In the genomic region with DNA sequence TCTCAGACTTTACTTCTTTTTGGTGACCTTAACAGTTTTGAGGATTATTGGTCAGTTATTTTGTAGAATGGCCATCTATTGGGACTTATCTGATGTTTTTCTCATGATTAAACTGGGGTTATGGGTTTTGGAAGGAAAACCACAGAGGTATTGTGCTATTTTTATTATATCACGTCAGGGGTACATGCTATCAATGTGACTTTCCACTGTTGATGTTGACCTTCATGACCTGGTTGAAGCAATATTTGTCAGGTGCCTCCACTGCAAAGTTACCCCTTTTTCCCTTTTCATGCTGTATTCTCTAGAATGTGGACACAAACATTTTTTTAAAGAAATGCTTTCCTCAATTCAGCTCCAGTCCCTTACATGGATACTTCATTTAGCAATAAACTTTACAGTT, we compare ENCODE assay signal across 4 cellular contexts.
TF ChIP-seq lines count a peak whose summit lies in the region.

No MANE protein-coding gene starts in this region.

TF ChIP-seq in SK-N-SH, 30 proteins besides CTCF, POLR2A, EP300 and RAD21 (continued from another document):
- no peak for TF ChIP-seq SMC3 (IDR thresholded peaks at IDR 0.05; ENCODE audit: low read depth, low read length)
- TF ChIP-seq ELF1 (IDR thresholded peaks at IDR 0.05) = no peak
- TF ChIP-seq JUND (IDR thresholded peaks at IDR 0.05) = no peak
- TF ChIP-seq YY1 (IDR thresholded peaks at IDR 0.05; ENCODE audit: low read depth) = no peak
- no peak for TF ChIP-seq RFX5 (IDR thresholded peaks at IDR 0.05; ENCODE audit: low read length)
- TF ChIP-seq TEAD4 (IDR thresholded peaks at IDR 0.05; ENCODE audit: borderline replicate concordance, insufficient read depth) = no peak
- no peak for TF ChIP-seq FOXM1 (IDR thresholded peaks at IDR 0.05; ENCODE audit: low read depth)
- TF ChIP-seq RCOR1 (IDR thresholded peaks at IDR 0.05; ENCODE audit: low read length) = no peak
- TF ChIP-seq TCF12 (IDR thresholded peaks at IDR 0.05) = no peak

TF ChIP-seq in SK-N-SH treated with all-trans-retinoic acid at 6 μM for 48 hours, 23 proteins besides CTCF, POLR2A, EP300 and RAD21 (continued from another document):
- no peak for TF ChIP-seq TOX (CRISPR knock-in tag; IDR thresholded peaks at IDR 0.05; ENCODE audit: borderline replicate concordance)
- TF ChIP-seq BACH2 (CRISPR knock-in tag; IDR thresholded peaks at IDR 0.05; ENCODE audit: borderline replicate concordance) = no peak
- no peak for TF ChIP-seq PATZ1 (CRISPR knock-in tag; IDR thresholded peaks at IDR 0.05; ENCODE audit: borderline replicate concordance)
- TF ChIP-seq CREB5 (CRISPR knock-in tag; IDR thresholded peaks at IDR 0.05; ENCODE audit: low read depth) = no peak
- TF ChIP-seq ZFP30 (CRISPR knock-in tag; IDR thresholded peaks at IDR 0.05) = no peak
- TF ChIP-seq CSDC2 (CRISPR knock-in tag; IDR thresholded peaks at IDR 0.05) = no peak
- TF ChIP-seq ZC3H10 (CRISPR knock-in tag; IDR thresholded peaks at IDR 0.05) = no peak

TF ChIP-seq in liver, 16 proteins besides CTCF, POLR2A, EP300 and RAD21:
- TF ChIP-seq MAX (IDR thresholded peaks at IDR 0.05) = no peak
- no peak for TF ChIP-seq GABPA (IDR thresholded peaks at IDR 0.05 in 1 of 2, conservative IDR thresholded peaks at IDR 0.05 in 1 of 2)
- no peak for TF ChIP-seq HNF4G (IDR thresholded peaks at IDR 0.05)
- peak; percentile 43 for TF ChIP-seq NR2F2 (IDR thresholded peaks at IDR 0.05)

TF ChIP-seq in HepG2, 621 proteins besides CTCF, POLR2A, EP300 and RAD21 (continued from another document):
- TF ChIP-seq, protein P1, sequence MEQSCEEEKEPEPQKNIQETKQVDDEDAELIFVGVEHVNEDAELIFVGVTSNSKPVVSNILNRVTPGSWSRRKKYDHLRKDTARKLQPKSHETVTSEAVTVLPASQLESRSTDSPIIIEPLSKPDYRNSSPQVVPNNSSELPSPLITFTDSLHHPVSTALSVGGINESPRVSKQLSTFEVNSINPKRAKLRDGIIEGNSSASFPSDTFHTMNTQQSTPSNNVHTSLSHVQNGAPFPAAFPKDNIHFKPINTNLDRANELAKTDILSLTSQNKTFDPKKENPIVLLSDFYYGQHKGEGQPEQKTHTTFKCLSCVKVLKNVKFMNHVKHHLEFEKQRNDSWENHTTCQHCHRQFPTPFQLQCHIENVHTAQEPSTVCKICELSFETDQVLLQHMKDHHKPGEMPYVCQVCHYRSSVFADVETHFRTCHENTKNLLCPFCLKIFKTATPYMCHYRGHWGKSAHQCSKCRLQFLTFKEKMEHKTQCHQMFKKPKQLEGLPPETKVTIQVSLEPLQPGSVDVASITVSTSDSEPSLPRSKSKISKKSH (CRISPR knock-in tag; IDR thresholded peaks at IDR 0.05; ENCODE audit: borderline replicate concordance) = no peak
- no peak for TF ChIP-seq ZNF740 (CRISPR knock-in tag; IDR thresholded peaks at IDR 0.05)
- TF ChIP-seq RBM39 (IDR thresholded peaks at IDR 0.05; ENCODE audit: low read depth, low read length, poor library complexity, severe bottlenecking) = no peak
- TF ChIP-seq EED (CRISPR knock-in tag; IDR thresholded peaks at IDR 0.05) = no peak
- TF ChIP-seq ZNF570 (CRISPR knock-in tag; IDR thresholded peaks at IDR 0.05; ENCODE audit: borderline replicate concordance) = no peak
- TF ChIP-seq ZMYM4 (CRISPR knock-in tag; IDR thresholded peaks at IDR 0.05) = no peak
- TF ChIP-seq TIGD3 (CRISPR knock-in tag; IDR thresholded peaks at IDR 0.05; ENCODE audit: borderline replicate concordance) = no peak
- no peak for TF ChIP-seq YY1 (IDR thresholded peaks at IDR 0.05; ENCODE audit: insufficient read depth, insufficient replicate concordance, low read depth, low read length)
- TF ChIP-seq U2AF1 (optimal IDR thresholded peaks at IDR 0.05; ENCODE audit: low read depth, low read length) = no peak
- no peak for TF ChIP-seq REL (CRISPR knock-in tag; conservative IDR thresholded peaks at IDR 0.05)
- TF ChIP-seq ZNF292 (CRISPR knock-in tag; IDR thresholded peaks at IDR 0.05; ENCODE audit: borderline replicate concordance, low read depth) = no peak
- no peak for TF ChIP-seq TBX3 (IDR thresholded peaks at IDR 0.05; ENCODE audit: borderline replicate concordance)
- no peak for TF ChIP-seq HNRNPL (IDR thresholded peaks at IDR 0.05; ENCODE audit: low read depth, low read length)
- TF ChIP-seq CC2D1A (CRISPR knock-in tag; IDR thresholded peaks at IDR 0.05) = no peak
- no peak for TF ChIP-seq NFYB (CRISPR knock-in tag; IDR thresholded peaks at IDR 0.05)
- TF ChIP-seq, protein P2, sequence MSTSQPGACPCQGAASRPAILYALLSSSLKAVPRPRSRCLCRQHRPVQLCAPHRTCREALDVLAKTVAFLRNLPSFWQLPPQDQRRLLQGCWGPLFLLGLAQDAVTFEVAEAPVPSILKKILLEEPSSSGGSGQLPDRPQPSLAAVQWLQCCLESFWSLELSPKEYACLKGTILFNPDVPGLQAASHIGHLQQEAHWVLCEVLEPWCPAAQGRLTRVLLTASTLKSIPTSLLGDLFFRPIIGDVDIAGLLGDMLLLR (CRISPR knock-in tag; IDR thresholded peaks at IDR 0.05) = no peak
- TF ChIP-seq SMC3 (IDR thresholded peaks at IDR 0.05; ENCODE audit: low read length) = no peak
- TF ChIP-seq, protein P3, sequence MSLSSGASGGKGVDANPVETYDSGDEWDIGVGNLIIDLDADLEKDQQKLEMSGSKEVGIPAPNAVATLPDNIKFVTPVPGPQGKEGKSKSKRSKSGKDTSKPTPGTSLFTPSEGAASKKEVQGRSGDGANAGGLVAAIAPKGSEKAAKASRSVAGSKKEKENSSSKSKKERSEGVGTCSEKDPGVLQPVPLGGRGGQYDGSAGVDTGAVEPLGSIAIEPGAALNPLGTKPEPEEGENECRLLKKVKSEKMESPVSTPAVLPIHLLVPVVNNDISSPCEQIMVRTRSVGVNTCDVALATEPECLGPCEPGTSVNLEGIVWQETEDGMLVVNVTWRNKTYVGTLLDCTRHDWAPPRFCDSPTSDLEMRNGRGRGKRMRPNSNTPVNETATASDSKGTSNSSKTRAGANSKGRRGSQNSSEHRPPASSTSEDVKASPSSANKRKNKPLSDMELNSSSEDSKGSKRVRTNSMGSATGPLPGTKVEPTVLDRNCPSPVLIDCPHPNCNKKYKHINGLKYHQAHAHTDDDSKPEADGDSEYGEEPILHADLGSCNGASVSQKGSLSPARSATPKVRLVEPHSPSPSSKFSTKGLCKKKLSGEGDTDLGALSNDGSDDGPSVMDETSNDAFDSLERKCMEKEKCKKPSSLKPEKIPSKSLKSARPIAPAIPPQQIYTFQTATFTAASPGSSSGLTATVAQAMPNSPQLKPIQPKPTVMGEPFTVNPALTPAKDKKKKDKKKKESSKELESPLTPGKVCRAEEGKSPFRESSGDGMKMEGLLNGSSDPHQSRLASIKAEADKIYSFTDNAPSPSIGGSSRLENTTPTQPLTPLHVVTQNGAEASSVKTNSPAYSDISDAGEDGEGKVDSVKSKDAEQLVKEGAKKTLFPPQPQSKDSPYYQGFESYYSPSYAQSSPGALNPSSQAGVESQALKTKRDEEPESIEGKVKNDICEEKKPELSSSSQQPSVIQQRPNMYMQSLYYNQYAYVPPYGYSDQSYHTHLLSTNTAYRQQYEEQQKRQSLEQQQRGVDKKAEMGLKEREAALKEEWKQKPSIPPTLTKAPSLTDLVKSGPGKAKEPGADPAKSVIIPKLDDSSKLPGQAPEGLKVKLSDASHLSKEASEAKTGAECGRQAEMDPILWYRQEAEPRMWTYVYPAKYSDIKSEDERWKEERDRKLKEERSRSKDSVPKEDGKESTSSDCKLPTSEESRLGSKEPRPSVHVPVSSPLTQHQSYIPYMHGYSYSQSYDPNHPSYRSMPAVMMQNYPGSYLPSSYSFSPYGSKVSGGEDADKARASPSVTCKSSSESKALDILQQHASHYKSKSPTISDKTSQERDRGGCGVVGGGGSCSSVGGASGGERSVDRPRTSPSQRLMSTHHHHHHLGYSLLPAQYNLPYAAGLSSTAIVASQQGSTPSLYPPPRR (CRISPR knock-in tag; IDR thresholded peaks at IDR 0.05; ENCODE audit: borderline replicate concordance) = no peak
